Comparison of ENCODE assay signal across 8 cellular contexts in the genomic region with DNA sequence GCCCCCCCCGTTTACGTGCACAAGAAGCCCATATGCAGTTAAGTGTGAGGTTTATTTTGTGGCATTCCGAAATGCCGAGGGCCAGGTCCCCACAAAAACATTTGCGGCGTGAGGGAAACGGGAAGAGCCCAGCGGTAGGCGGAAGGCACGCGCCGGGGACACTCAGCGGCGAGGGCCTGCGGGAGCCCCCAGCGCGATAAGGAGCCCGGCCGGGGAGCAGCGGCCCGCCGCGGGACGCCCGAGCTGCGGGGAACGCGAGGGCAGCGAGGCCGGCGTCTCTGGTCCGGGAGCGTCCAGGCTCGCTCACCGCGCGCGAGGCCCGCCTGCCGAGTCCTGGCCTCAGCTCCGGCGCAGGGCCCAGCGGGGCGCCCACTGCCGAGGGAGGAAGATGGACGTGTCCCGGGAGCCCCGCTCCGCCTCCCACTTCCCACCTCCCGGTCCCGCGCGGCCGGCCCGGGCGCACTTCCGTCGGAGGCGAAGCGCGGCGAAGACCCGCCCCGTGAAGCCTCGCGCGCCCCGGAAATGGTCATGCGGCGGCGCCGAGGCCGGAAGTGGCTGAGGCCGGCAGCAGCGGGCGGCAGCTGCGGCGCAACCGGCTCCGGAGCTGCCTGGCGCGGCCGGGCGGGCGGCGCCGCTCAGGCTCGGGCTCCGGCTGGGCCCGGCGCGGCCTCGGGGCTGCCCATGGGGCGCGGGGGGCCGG. TPM values are rescaled to one million over a fixed set of nuclear protein-coding genes. Genes with fewer than 3 reads are reported as not detected.
A peak's percentile ranks its signal among the peaks of the same experiment; 100 is the strongest.
DNase-seq lines count a peak whose midpoint lies in the region; ATAC-seq and TF ChIP-seq lines count a peak whose summit lies in the region.

A gene with protein sequence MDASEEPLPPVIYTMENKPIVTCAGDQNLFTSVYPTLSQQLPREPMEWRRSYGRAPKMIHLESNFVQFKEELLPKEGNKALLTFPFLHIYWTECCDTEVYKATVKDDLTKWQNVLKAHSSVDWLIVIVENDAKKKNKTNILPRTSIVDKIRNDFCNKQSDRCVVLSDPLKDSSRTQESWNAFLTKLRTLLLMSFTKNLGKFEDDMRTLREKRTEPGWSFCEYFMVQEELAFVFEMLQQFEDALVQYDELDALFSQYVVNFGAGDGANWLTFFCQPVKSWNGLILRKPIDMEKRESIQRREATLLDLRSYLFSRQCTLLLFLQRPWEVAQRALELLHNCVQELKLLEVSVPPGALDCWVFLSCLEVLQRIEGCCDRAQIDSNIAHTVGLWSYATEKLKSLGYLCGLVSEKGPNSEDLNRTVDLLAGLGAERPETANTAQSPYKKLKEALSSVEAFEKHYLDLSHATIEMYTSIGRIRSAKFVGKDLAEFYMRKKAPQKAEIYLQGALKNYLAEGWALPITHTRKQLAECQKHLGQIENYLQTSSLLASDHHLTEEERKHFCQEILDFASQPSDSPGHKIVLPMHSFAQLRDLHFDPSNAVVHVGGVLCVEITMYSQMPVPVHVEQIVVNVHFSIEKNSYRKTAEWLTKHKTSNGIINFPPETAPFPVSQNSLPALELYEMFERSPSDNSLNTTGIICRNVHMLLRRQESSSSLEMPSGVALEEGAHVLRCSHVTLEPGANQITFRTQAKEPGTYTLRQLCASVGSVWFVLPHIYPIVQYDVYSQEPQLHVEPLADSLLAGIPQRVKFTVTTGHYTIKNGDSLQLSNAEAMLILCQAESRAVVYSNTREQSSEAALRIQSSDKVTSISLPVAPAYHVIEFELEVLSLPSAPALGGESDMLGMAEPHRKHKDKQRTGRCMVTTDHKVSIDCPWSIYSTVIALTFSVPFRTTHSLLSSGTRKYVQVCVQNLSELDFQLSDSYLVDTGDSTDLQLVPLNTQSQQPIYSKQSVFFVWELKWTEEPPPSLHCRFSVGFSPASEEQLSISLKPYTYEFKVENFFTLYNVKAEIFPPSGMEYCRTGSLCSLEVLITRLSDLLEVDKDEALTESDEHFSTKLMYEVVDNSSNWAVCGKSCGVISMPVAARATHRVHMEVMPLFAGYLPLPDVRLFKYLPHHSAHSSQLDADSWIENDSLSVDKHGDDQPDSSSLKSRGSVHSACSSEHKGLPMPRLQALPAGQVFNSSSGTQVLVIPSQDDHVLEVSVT (plus strand): TSS at position 536 of the 700 bp plus-strand sequence. CDS start 185 bp downstream, outside the sequence.

- H3K27me3 ChIP-seq in parathyroid adenoma (ENCODE audit: control insufficient read depth, insufficient read depth, low read length) = no peaks in the 10 kb centered on the region
- no peaks in the 10 kb centered on the region for H3K27me3 ChIP-seq in thyroid gland

- H3K4me1 ChIP-seq in parathyroid adenoma (no peaks in the 10 kb centered on the region), thyroid gland (peaks cover 5 to 15% of the 10 kb centered on the region in 2 donors)

- peak within 1 kb of the TSS; percentile 74 for H3K4me3 ChIP-seq in parathyroid adenoma (ENCODE audit: low read depth, low read length)
- H3K4me3 ChIP-seq in thyroid gland (replicated peaks in 1 of 3) = peak within 1 kb of the TSS; percentile 84 to 91 (median 87)

- no peaks in the 10 kb centered on the region for H3K9me3 ChIP-seq in parathyroid adenoma (ENCODE audit: control insufficient read depth, low read length)
- no peaks in the 10 kb centered on the region for H3K9me3 ChIP-seq in thyroid gland

- peak within 1 kb of the TSS; percentile 86 for H3K4me2 ChIP-seq in parathyroid adenoma (ENCODE audit: low read length)

- 1% methylated on average over 18 to 21 of the region's 96 CpGs for WGBS in thyroid gland, 2 donors

- peaks cover 2% of the 10 kb centered on the region for H3K79me2 ChIP-seq in parathyroid adenoma

- H3K27ac Mint-ChIP-seq in activated naive CD8-positive, alpha-beta T cell treated with anti-CD3 and anti-CD28 coated beads, Interleukin-2, amount 50 U/mL, for 24 hours = peak within 1 kb of the TSS; percentile 94

- H3K36me3 ChIP-seq in parathyroid adenoma (ENCODE audit: control insufficient read depth, insufficient read depth, low read length) (no peaks in the 10 kb centered on the region), thyroid gland (no peaks in the 10 kb centered on the region)

- DNase-seq in GM04503 (ENCODE audit: low read depth) (peak; percentile 34), HCEC 1CT (peak; percentile 80), MV-4-11 (lab: John Stamatoyannopoulos, UW) (peak; percentile 68), SW480 (ENCODE audit: low spot score) (peak; percentile 84), Right ventricle myocardium superior (peak; percentile 92), thyroid gland (peak; percentile 84 to 85)
- DNase-seq in activated naive CD8-positive, alpha-beta T cell treated with anti-CD3 and anti-CD28 coated beads, Interleukin-2, amount 50 U/mL, for 24 hours = peak; percentile 87

- intact Hi-C loops in Right ventricle myocardium superior (cut with DNase I) = no loop called here
- intact Hi-C loops in thyroid gland (cut with DNase I) = no loop called here

- peak within 1 kb of the TSS; percentile 73 for H2AFZ ChIP-seq in parathyroid adenoma

- no peak within 1 kb of the TSS for H3K9ac ChIP-seq in parathyroid adenoma

- H3K27me3 Mint-ChIP-seq in activated naive CD8-positive, alpha-beta T cell treated with anti-CD3 and anti-CD28 coated beads, Interleukin-2, amount 50 U/mL, for 24 hours = no peaks in the 10 kb centered on the region

- ATAC-seq in activated naive CD8-positive, alpha-beta T cell treated with anti-CD3 and anti-CD28 coated beads, Interleukin-2, amount 50 U/mL, for 24 hours = peak; percentile 73
- peak; percentile 95 for ATAC-seq in Right ventricle myocardium superior (ENCODE audit: poor library complexity)

- peaks cover 51% of the 10 kb centered on the region for H3K4me1 Mint-ChIP-seq in activated naive CD8-positive, alpha-beta T cell treated with anti-CD3 and anti-CD28 coated beads, Interleukin-2, amount 50 U/mL, for 24 hours

- TF ChIP-seq CTCF in parathyroid adenoma (IDR thresholded peaks at IDR 0.05) (no peak), thyroid gland (IDR thresholded peaks at IDR 0.05) (no peak)

- no peaks in the 10 kb centered on the region for H3K9me3 Mint-ChIP-seq in activated naive CD8-positive, alpha-beta T cell treated with anti-CD3 and anti-CD28 coated beads, Interleukin-2, amount 50 U/mL, for 24 hours

- H3K27ac ChIP-seq in parathyroid adenoma (peak within 1 kb of the TSS; percentile 71), thyroid gland (peak within 1 kb of the TSS; percentile 91 to 98 (median 96))

- peaks cover 11% of the 10 kb centered on the region for H3K36me3 Mint-ChIP-seq in activated naive CD8-positive, alpha-beta T cell treated with anti-CD3 and anti-CD28 coated beads, Interleukin-2, amount 50 U/mL, for 24 hours (ENCODE audit: low read depth)

- peak within 1 kb of the TSS; percentile 94 for H3K4me3 Mint-ChIP-seq in activated naive CD8-positive, alpha-beta T cell treated with anti-CD3 and anti-CD28 coated beads, Interleukin-2, amount 50 U/mL, for 24 hours

- peak; percentile 65 to 91 for TF ChIP-seq POLR2A in thyroid gland (IDR thresholded peaks at IDR 0.05)

RNA-seq across cellular contexts. Expression of the gene that starts here (rescaled TPM):
- total RNA-seq in Right ventricle myocardium superior = 20.3 TPM
- 10 to 100 TPM; 38.6 to 77.8 (median 55.3) TPM for total RNA-seq in thyroid gland

Comparison
In these comparisons a context has a peak if more than half of its experiments do, and no peak if none do; other contexts are left out.
1. Peak in every context shown above with its lines: DNase-seq, ATAC-seq, H3K4me3 ChIP-seq and H3K27ac ChIP-seq.
2. DNase-seq: peak in every context shown above with its lines; median percentile 92 in Right ventricle myocardium superior; 87 in activated naive CD8-positive, alpha-beta T cell treated with anti-CD3 and anti-CD28 coated beads, Interleukin-2, amount 50 U/mL, for 24 hours; 84 in thyroid gland; 84 in SW480; 80 in HCEC 1CT; 68 in MV-4-11; 34 in GM04503.